In genomic region chr4:183659919-183660318, GRCh38 we compare ENCODE assay signal across 8 cellular contexts. TPM values are rescaled to one million over a fixed set of nuclear protein-coding genes. Genes with fewer than 3 reads are reported as not detected.
DNase-seq lines count a peak whose midpoint lies in the region; ATAC-seq and TF ChIP-seq lines count a peak whose summit lies in the region.

No MANE protein-coding gene starts in this region.

- no peaks in the 10 kb centered on the region for H3K9me2 ChIP-seq in Karpas-422 (replicated peaks; ENCODE audit: insufficient read depth, low read length)

- H3K4me1 Mint-ChIP-seq in chondrocyte (ENCODE audit: low read depth) (peaks cover 34% of the 10 kb centered on the region), naive B cell (peaks cover 24 to 42% (median 35%) of the 10 kb centered on the region in 3 donors)

- H3K36me3 ChIP-seq in Karpas-422 (ENCODE audit: insufficient read depth, low read length), result no peaks in the 10 kb centered on the region; the same call in 1 of the 2 replicates

- no peaks in the 10 kb centered on the region for H3K9me3 ChIP-seq in Karpas-422 (ENCODE audit: low read length)

- ATAC-seq in naive B cell (ENCODE audit: low read depth in 2 of 2), result no peak
- no peak for ATAC-seq in GM21786 (IDR thresholded peaks at IDR 0.05; ENCODE audit: unreplicated experiment)

- TF ChIP-seq CTCF in C4-2B (conservative IDR thresholded peaks at IDR 0.05), result no peak
- TF ChIP-seq CTCF in chondrocyte (IDR thresholded peaks at IDR 0.05), result no peak

- peak overlapping the region; percentile 85 for H3K9ac ChIP-seq in Karpas-422 (ENCODE audit: low read length)

- H2AFZ ChIP-seq in Karpas-422 (ENCODE audit: low read length), result no peak overlapping the region

- H4K20me1 ChIP-seq in Karpas-422 (ENCODE audit: insufficient read depth, low read depth, low read length), result no peaks in the 10 kb centered on the region

- H3K4me3 Mint-ChIP-seq in chondrocyte (ENCODE audit: unreplicated experiment) (peak overlapping the region; percentile 91), naive B cell (peak overlapping the region; percentile 83 to 97 (median 94))

- no peaks in the 10 kb centered on the region for H3K27me3 Mint-ChIP-seq in chondrocyte (ENCODE audit: low read depth)
- no peaks in the 10 kb centered on the region for H3K27me3 Mint-ChIP-seq in naive B cell

- DNase-seq in Karpas-422, result peak; percentile 40
- DNase-seq in chondrocyte (ENCODE audit: low spot score), result no peak
- no peak for DNase-seq in naive B cell
- DNase-seq in foreskin melanocyte, result no peak
- DNase-seq in HEK293T (ENCODE audit: extremely low spot score), result no peak
- DNase-seq in NOMO-1 (lab: John Stamatoyannopoulos, UW; ENCODE audit: unreplicated experiment in 2 of 2), result no peak

- H3K27me3 ChIP-seq in Karpas-422 (ENCODE audit: low read length), result no peaks in the 10 kb centered on the region

- peak overlapping the region; percentile 83 for H3K4me3 ChIP-seq in Karpas-422 (ENCODE audit: low read length)

- H3K36me3 Mint-ChIP-seq in chondrocyte (ENCODE audit: low read depth) (no peaks in the 10 kb centered on the region), naive B cell (peaks cover 0 to 8% of the 10 kb centered on the region in 2 donors)

- H3K79me2 ChIP-seq in Karpas-422 (ENCODE audit: low read length), result peaks cover 53% of the 10 kb centered on the region

- H3K4me1 ChIP-seq in Karpas-422 (ENCODE audit: low read length), result peaks cover 14% of the 10 kb centered on the region

- H3K27ac ChIP-seq in C4-2B, result peak overlapping the region; percentile 93; the same call in 1 of the 2 replicates
- peak overlapping the region; percentile 40 for H3K27ac ChIP-seq in Karpas-422 (ENCODE audit: low read length)

- H3K27ac Mint-ChIP-seq in chondrocyte (ENCODE audit: unreplicated experiment), result peak overlapping the region; percentile 97
- H3K27ac Mint-ChIP-seq in naive B cell, result peak overlapping the region; percentile 13 to 96 (median 94)

- CTCF ChIA-PET in HEK293T (lab: Yijun Ruan, JAX), result interaction anchor here (0.7 to 1.0 kb wide), 3 partner anchors 10 to 131 kb away, joined by 3 read pairs; no protein-coding TSS in a partner anchor

- no peaks in the 10 kb centered on the region for H3K9me3 Mint-ChIP-seq in chondrocyte (ENCODE audit: low read depth)
- no peaks in the 10 kb centered on the region for H3K9me3 Mint-ChIP-seq in naive B cell

- H3K4me2 ChIP-seq in Karpas-422 (ENCODE audit: low read depth, low read length, poor library complexity, severe bottlenecking), result peak overlapping the region; percentile 90

- POLR2A ChIA-PET in HEK293T (lab: Yijun Ruan, JAX), result interaction anchor here (0.5 to 1.3 kb wide), 5 partner anchors 9 to 175 kb away, joined by 3 to 4 read pairs (median 3); no protein-coding TSS in a partner anchor

TF ChIP-seq in HEK293T, 16 proteins besides CTCF, POLR2A, EP300 and RAD21:
- TF ChIP-seq CTBP1 (IDR thresholded peaks at IDR 0.05; ENCODE audit: borderline replicate concordance) (no peak), SUZ12 (IDR thresholded peaks at IDR 0.05) (no peak), NFRKB (IDR thresholded peaks at IDR 0.05) (no peak), FOXK2 (IDR thresholded peaks at IDR 0.05) (no peak), TARDBP (IDR thresholded peaks at IDR 0.05) (no peak), ELF4 (IDR thresholded peaks at IDR 0.05) (no peak), LEF1 (IDR thresholded peaks at IDR 0.05; ENCODE audit: borderline replicate concordance) (no peak), SP1 (IDR thresholded peaks at IDR 0.05) (no peak), L3MBTL2 (conservative IDR thresholded peaks at IDR 0.05) (no peak)

RNA-seq across cellular contexts. Expression of gene TRAPPC11, which starts 0.8 kb away (rescaled TPM):
- 32.5 and 34.5 TPM in 2 replicates for total RNA-seq in Karpas-422 (2014; rRNA removed; shearing (Covaris generic); ENCODE audit: low replicate concordance)
- total RNA-seq in chondrocyte, result 26.3 to 34.9 TPM (median 30.2 TPM) in 3 replicates
- 10 to 100 TPM; 12.1 to 26.1 (median 17.2) TPM for polyA plus RNA-seq in naive B cell (ENCODE audit: low read depth in 6 of 6)

RNA-seq across cellular contexts. Expression of gene RWDD4, which starts 0.9 kb away (rescaled TPM):
- total RNA-seq in Karpas-422 (2014; rRNA removed; shearing (Covaris generic); ENCODE audit: low replicate concordance), result 10.6 and 16.9 TPM in 2 replicates
- total RNA-seq in chondrocyte, result 19.6 to 25.9 TPM (median 21.3 TPM) in 3 replicates
- 10 to 100 TPM; 16.9 to 29.5 (median 19.6) TPM for polyA plus RNA-seq in naive B cell (ENCODE audit: low read depth in 6 of 6)
